In the genomic region with DNA sequence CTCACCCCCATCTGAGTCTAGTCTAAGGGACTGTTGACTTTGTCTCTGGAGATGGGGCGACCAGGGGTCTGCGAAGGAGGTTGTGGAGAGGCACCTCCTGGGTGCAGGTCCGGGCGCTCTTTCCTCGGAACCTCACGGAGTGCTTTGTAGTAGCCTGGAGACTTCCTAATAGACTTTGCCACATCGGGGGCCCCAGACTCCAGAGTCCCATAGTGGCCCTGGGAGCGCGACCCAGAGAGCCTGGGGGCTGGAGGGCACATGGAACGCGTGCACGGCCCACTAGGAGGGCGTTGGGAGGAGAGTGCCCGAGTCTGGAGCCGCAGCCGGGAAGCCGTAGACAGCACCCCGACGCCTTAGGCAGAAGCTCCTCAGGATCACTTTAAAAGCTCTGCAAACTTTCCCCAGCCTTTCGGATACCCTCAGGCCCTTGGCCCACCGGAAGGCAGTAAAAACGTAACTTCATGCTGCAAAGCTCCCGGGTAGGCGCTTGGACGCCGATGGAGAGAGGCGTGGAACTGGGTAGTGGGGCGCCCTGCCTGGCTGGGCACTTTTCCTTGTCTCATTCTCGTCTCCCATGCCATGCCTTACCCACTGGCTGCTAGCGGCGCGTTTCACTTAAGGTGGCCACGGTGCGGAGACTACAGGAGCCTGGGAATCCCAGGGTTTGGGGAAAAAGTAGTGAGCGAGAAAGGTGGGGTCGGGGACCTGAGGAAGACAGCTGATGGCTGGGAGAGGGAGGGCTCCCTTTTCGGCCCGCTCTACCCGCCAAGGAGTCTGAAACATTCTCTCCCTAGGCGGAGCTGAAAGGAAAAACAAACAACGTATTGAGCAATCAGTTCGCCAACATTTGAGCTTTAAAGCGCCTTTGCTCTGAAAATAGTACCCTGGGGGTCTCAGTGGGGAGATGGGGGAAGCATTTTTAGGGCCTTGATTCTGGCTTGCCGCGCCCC, we compare ENCODE assay signal across 8 cellular contexts.
DNase-seq lines count a peak whose midpoint lies in the region; ATAC-seq and TF ChIP-seq lines count a peak whose summit lies in the region.

No MANE protein-coding gene starts in this region.

- H3K4me1 ChIP-seq in esophagus squamous epithelium = peaks cover 8 to 64% (median 15%) of the 10 kb centered on the region in 3 donors

- DNase-seq in AG04450 (ENCODE audit: low read depth, low spot score) (no peak), NCI-H345 (lab: John Stamatoyannopoulos, UW) (peak; percentile 40), esophagus squamous epithelium (lab: John Stamatoyannopoulos, UW) (no peak), neural crest cell (ENCODE audit: low read depth, low spot score) (peak; percentile 13), nucleus accumbens (lab: John Stamatoyannopoulos, UW) (no peak)

- no peaks in the 10 kb centered on the region for H3K9me3 Mint-ChIP-seq in neural crest cell

- 1 to 2% methylated on average over 17 to 18 of the region's 45 CpGs for WGBS in esophagus squamous epithelium, 2 donors

- TF ChIP-seq CTCF in AG04450 (IDR thresholded peaks at IDR 0.05; ENCODE audit: low read depth, low read length) = 0 out of 2 replicates have a peak, but pooled peaks have one; percentile 5
- no peak for TF ChIP-seq CTCF in esophagus squamous epithelium (IDR thresholded peaks at IDR 0.05)
- TF ChIP-seq CTCF in neural crest cell (conservative IDR thresholded peaks at IDR 0.05) = no peak

- no peaks in the 10 kb centered on the region for H3K27me3 ChIP-seq in AG04450 (ENCODE audit: control insufficient read depth, insufficient read depth, low read length)
- H3K27me3 ChIP-seq in esophagus squamous epithelium = peaks cover 0 to 63% (median 0%) of the 10 kb centered on the region in 4 donors

- H3K4me3 ChIP-seq in AG04450 (ENCODE audit: low read depth, low read length) (peak overlapping the region; percentile 58), esophagus squamous epithelium (peak overlapping the region; percentile 51 to 77 (median 58))

- H3K4me1 Mint-ChIP-seq in neural crest cell = peaks cover 65% of the 10 kb centered on the region

- peaks cover 54% of the 10 kb centered on the region for H3K27me3 Mint-ChIP-seq in neural crest cell (ENCODE audit: low read depth)

- H3K9me3 ChIP-seq in AG04450 (ENCODE audit: control insufficient read depth, insufficient read depth, low read length) = no peaks in the 10 kb centered on the region
- H3K9me3 ChIP-seq in esophagus squamous epithelium = no peaks in the 10 kb centered on the region

- H3K27ac ChIP-seq in AG04450 (ENCODE audit: low read depth, low read length) (peak overlapping the region; percentile 96), esophagus squamous epithelium (peak overlapping the region; percentile 78 to 92 (median 88))

- H3K36me3 ChIP-seq in esophagus squamous epithelium = peaks cover 0 to 8% (median 0%) of the 10 kb centered on the region in 3 donors

- TF ChIP-seq POLR2A in esophagus squamous epithelium (IDR thresholded peaks at IDR 0.05) = no peak

- H3K27ac Mint-ChIP-seq in neural crest cell (ENCODE audit: unreplicated experiment) = peak overlapping the region; percentile 94

- peaks cover 4% of the 10 kb centered on the region for H3K36me3 Mint-ChIP-seq in neural crest cell (ENCODE audit: low read depth)

- H3K4me3 Mint-ChIP-seq in neural crest cell = peak overlapping the region; percentile 97

- POLR2A ChIA-PET in AG04450 (lab: Yijun Ruan, JAX) = interaction anchor here (0.6 to 2.6 kb wide), 9 partner anchors 9 to 1341 kb away, joined by 3 to 9 read pairs (median 3); a partner anchor contains a TSS

- intact Hi-C loops in esophagus squamous epithelium (cut with DNase I) = loop anchor here (5.0 to 10.0 kb wide), 2 partner anchors 139 to 818 kb away; a partner anchor contains a TSS

- CTCF ChIA-PET in AG04450 (lab: Charles Lee) = interaction anchor here (0.7 to 1.2 kb wide), 5 partner anchors 132 to 746 kb away, joined by 3 to 4 read pairs (median 3); no protein-coding TSS in a partner anchor

- no peak for ATAC-seq in GM21717 (IDR thresholded peaks at IDR 0.05; ENCODE audit: unreplicated experiment)
- no peak for ATAC-seq in HG03196 (IDR thresholded peaks at IDR 0.05; ENCODE audit: unreplicated experiment)
- no peak for ATAC-seq in GM18909 (IDR thresholded peaks at IDR 0.05; ENCODE audit: poor library complexity, unreplicated experiment)

Comparison
In these comparisons a context has a peak if more than half of its experiments do, and no peak if none do; other contexts are left out.
1. DNase-seq: peak in NCI-H345 (single experiment) and neural crest cell (single experiment); none in AG04450 (single experiment), esophagus squamous epithelium (single experiment) and nucleus accumbens (0 of 56).